1 cellular context compared by ENCODE assay signal in the genomic region with DNA sequence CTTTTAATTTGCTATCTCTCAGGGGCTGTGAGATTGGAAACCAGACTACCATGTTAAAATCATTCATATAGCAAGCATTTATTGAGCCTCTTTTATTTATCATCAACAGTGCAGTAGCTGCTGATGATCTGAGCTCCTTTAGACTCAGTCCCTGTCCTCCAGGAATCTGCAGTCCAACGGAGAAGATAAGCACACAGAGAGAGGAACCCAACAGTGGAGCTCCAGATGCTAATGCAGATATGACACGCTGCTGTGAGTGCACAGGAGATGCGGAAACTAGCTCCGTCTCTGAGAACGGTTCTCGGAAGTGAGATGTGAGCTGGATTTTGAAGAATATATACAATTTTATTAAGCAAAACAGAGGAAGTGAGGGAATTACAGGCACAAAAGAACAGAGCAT.
TF ChIP-seq lines count a peak whose summit lies in the region.

No MANE protein-coding gene starts in this region.

TF ChIP-seq in K562, 482 proteins besides CTCF, POLR2A, EP300 and RAD21 (continued from another document and continues in another):
- TF ChIP-seq CBX1 (IDR thresholded peaks at IDR 0.05; ENCODE audit: low read depth) (no peak), BCLAF1 (IDR thresholded peaks at IDR 0.05; ENCODE audit: borderline replicate concordance in 1 of 2, control insufficient read depth in 1 of 2, low read depth in 2 of 2, low read length in 1 of 2) (peak in 1 of 2 experiments; percentile 65; a peak in 1 of 4 replicates), PML (IDR thresholded peaks at IDR 0.05; ENCODE audit: low read length) (peak; percentile 97), PHF8 (IDR thresholded peaks at IDR 0.05; ENCODE audit: borderline replicate concordance, low read length) (no peak), ZBTB7A (IDR thresholded peaks at IDR 0.05; ENCODE audit: borderline replicate concordance, control insufficient read depth, low read depth, low read length) (no peak), PCBP2 (IDR thresholded peaks at IDR 0.05; ENCODE audit: low read depth, low read length, poor library complexity, severe bottlenecking) (no peak), ADNP (tag; IDR thresholded peaks at IDR 0.05) (0 out of 2 replicates have a peak, but pooled peaks have one; percentile 36), FOXA3 (CRISPR knock-in tag; conservative IDR thresholded peaks at IDR 0.05 in 1 of 2, IDR thresholded peaks at IDR 0.05 in 1 of 2) (no peak), ZNF263 (CRISPR knock-in tag; IDR thresholded peaks at IDR 0.05; ENCODE audit: borderline replicate concordance) (no peak), ZEB2 (IDR thresholded peaks at IDR 0.05) (peak; percentile 82), ZNF77 (CRISPR knock-in tag; IDR thresholded peaks at IDR 0.05) (no peak), CREB1 (IDR thresholded peaks at IDR 0.05) (peak; percentile 89), CREB1 (CRISPR knock-in tag; IDR thresholded peaks at IDR 0.05) (peak; percentile 60; the same call in 1 of the 2 replicates), RNF2 (IDR thresholded peaks at IDR 0.05) (peak; percentile 96), KAT2B (IDR thresholded peaks at IDR 0.05; ENCODE audit: low read depth, low read length) (no peak), ZNF121 (CRISPR knock-in tag; conservative IDR thresholded peaks at IDR 0.05) (no peak), TRIM28 (IDR thresholded peaks at IDR 0.05) (no peak), KDM5B (IDR thresholded peaks at IDR 0.05; ENCODE audit: insufficient replicate concordance, low read depth, low read length) (no peak), POLR3G (IDR thresholded peaks at IDR 0.05; ENCODE audit: extremely low read depth, insufficient read length, insufficient replicate concordance) (no peak), JUNB (CRISPR knock-in tag; conservative IDR thresholded peaks at IDR 0.05) (no peak), NR2C1 (IDR thresholded peaks at IDR 0.05) (no peak), NR2C1 (tag; IDR thresholded peaks at IDR 0.05) (no peak), ZNF212 (CRISPR knock-in tag; IDR thresholded peaks at IDR 0.05) (no peak), UBTF (IDR thresholded peaks at IDR 0.05; ENCODE audit: borderline replicate concordance in 1 of 2, low read depth in 2 of 2, low read length in 2 of 2) (no peak), ZNF239 (CRISPR knock-in tag; IDR thresholded peaks at IDR 0.05) (no peak), LCOR (CRISPR knock-in tag; IDR thresholded peaks at IDR 0.05) (no peak), ZNF778 (CRISPR knock-in tag; IDR thresholded peaks at IDR 0.05) (no peak), HDAC6 (IDR thresholded peaks at IDR 0.05; ENCODE audit: low read depth, low read length) (no peak), FUS (optimal IDR thresholded peaks at IDR 0.05; ENCODE audit: low read depth, low read length) (no peak), TOE1 (IDR thresholded peaks at IDR 0.05; ENCODE audit: borderline replicate concordance) (peak; percentile 33; the same call in 1 of the 2 replicates), TOE1 (CRISPR knock-in tag; IDR thresholded peaks at IDR 0.05; ENCODE audit: borderline replicate concordance, low read depth) (no peak), SAFB2 (IDR thresholded peaks at IDR 0.05; ENCODE audit: borderline replicate concordance, low read depth, low read length, severe bottlenecking) (no peak), RAD51 (IDR thresholded peaks at IDR 0.05; ENCODE audit: borderline replicate concordance, low read depth) (no peak), NONO (IDR thresholded peaks at IDR 0.05; ENCODE audit: low read depth in 2 of 2, low read length in 1 of 2) (peak in 1 of 2 experiments; percentile 12; a peak in 1 of 4 replicates), ZNF408 (CRISPR knock-in tag; IDR thresholded peaks at IDR 0.05; ENCODE audit: low read depth) (no peak), BRF1 (IDR thresholded peaks at IDR 0.05; ENCODE audit: borderline replicate concordance, extremely low read depth, insufficient read length) (no peak), RUNX1 (IDR thresholded peaks at IDR 0.05; ENCODE audit: low read depth) (no peak), NUFIP1 (IDR thresholded peaks at IDR 0.05; ENCODE audit: partially characterized antibody) (no peak), TSC22D4 (tag; IDR thresholded peaks at IDR 0.05) (no peak), SETDB1 (IDR thresholded peaks at IDR 0.05; ENCODE audit: low read length) (no peak), CCAR2 (IDR thresholded peaks at IDR 0.05; ENCODE audit: low read depth, low read length) (no peak), SPI1 (IDR thresholded peaks at IDR 0.05; ENCODE audit: borderline replicate concordance, low read depth, low read length) (peak; percentile 95), FOS (IDR thresholded peaks at IDR 0.05; ENCODE audit: extremely low read depth, insufficient read length) (no peak), ZNF184 (CRISPR knock-in tag; IDR thresholded peaks at IDR 0.05) (no peak), TAF7 (tag; IDR thresholded peaks at IDR 0.05) (no peak), DPF2 (IDR thresholded peaks at IDR 0.05) (peak; percentile 98), HDAC2 (IDR thresholded peaks at IDR 0.05) (peak; percentile 75), BRD4 (IDR thresholded peaks at IDR 0.05) (no peak), ZNF354B (CRISPR knock-in tag; IDR thresholded peaks at IDR 0.05) (no peak), ZNF507 (tag; conservative IDR thresholded peaks at IDR 0.05) (no peak), MTF1 (CRISPR knock-in tag; IDR thresholded peaks at IDR 0.05; ENCODE audit: borderline replicate concordance) (no peak), SIRT6 (IDR thresholded peaks at IDR 0.05; ENCODE audit: low read depth, low read length) (no peak)
- TF ChIP-seq, protein P1, sequence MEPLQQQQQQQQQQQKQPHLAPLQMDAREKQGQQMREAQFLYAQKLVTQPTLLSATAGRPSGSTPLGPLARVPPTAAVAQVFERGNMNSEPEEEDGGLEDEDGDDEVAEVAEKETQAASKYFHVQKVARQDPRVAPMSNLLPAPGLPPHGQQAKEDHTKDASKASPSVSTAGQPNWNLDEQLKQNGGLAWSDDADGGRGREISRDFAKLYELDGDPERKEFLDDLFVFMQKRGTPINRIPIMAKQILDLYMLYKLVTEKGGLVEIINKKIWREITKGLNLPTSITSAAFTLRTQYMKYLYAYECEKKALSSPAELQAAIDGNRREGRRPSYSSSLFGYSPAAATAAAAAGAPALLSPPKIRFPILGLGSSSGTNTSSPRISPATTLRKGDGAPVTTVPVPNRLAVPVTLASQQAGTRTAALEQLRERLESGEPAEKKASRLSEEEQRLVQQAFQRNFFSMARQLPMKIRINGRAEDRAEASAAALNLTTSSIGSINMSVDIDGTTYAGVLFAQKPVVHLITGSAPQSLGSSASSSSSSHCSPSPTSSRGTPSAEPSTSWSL (CRISPR knock-in tag; IDR thresholded peaks at IDR 0.05; ENCODE audit: borderline replicate concordance): no peak
- TF ChIP-seq, protein P2, sequence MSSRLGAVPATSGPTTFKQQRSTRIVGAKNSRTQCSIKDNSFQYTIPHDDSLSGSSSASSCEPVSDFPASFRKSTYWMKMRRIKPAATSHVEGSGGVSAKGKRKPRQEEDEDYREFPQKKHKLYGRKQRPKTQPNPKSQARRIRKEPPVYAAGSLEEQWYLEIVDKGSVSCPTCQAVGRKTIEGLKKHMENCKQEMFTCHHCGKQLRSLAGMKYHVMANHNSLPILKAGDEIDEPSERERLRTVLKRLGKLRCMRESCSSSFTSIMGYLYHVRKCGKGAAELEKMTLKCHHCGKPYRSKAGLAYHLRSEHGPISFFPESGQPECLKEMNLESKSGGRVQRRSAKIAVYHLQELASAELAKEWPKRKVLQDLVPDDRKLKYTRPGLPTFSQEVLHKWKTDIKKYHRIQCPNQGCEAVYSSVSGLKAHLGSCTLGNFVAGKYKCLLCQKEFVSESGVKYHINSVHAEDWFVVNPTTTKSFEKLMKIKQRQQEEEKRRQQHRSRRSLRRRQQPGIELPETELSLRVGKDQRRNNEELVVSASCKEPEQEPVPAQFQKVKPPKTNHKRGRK (tag; IDR thresholded peaks at IDR 0.05): no peak
- TF ChIP-seq, protein P3, sequence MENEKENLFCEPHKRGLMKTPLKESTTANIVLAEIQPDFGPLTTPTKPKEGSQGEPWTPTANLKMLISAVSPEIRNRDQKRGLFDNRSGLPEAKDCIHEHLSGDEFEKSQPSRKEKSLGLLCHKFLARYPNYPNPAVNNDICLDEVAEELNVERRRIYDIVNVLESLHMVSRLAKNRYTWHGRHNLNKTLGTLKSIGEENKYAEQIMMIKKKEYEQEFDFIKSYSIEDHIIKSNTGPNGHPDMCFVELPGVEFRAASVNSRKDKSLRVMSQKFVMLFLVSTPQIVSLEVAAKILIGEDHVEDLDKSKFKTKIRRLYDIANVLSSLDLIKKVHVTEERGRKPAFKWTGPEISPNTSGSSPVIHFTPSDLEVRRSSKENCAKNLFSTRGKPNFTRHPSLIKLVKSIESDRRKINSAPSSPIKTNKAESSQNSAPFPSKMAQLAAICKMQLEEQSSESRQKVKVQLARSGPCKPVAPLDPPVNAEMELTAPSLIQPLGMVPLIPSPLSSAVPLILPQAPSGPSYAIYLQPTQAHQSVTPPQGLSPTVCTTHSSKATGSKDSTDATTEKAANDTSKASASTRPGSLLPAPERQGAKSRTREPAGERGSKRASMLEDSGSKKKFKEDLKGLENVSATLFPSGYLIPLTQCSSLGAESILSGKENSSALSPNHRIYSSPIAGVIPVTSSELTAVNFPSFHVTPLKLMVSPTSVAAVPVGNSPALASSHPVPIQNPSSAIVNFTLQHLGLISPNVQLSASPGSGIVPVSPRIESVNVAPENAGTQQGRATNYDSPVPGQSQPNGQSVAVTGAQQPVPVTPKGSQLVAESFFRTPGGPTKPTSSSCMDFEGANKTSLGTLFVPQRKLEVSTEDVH (IDR thresholded peaks at IDR 0.05; ENCODE audit: low read depth, partially characterized antibody): peak; percentile 76
- TF ChIP-seq, protein P4, sequence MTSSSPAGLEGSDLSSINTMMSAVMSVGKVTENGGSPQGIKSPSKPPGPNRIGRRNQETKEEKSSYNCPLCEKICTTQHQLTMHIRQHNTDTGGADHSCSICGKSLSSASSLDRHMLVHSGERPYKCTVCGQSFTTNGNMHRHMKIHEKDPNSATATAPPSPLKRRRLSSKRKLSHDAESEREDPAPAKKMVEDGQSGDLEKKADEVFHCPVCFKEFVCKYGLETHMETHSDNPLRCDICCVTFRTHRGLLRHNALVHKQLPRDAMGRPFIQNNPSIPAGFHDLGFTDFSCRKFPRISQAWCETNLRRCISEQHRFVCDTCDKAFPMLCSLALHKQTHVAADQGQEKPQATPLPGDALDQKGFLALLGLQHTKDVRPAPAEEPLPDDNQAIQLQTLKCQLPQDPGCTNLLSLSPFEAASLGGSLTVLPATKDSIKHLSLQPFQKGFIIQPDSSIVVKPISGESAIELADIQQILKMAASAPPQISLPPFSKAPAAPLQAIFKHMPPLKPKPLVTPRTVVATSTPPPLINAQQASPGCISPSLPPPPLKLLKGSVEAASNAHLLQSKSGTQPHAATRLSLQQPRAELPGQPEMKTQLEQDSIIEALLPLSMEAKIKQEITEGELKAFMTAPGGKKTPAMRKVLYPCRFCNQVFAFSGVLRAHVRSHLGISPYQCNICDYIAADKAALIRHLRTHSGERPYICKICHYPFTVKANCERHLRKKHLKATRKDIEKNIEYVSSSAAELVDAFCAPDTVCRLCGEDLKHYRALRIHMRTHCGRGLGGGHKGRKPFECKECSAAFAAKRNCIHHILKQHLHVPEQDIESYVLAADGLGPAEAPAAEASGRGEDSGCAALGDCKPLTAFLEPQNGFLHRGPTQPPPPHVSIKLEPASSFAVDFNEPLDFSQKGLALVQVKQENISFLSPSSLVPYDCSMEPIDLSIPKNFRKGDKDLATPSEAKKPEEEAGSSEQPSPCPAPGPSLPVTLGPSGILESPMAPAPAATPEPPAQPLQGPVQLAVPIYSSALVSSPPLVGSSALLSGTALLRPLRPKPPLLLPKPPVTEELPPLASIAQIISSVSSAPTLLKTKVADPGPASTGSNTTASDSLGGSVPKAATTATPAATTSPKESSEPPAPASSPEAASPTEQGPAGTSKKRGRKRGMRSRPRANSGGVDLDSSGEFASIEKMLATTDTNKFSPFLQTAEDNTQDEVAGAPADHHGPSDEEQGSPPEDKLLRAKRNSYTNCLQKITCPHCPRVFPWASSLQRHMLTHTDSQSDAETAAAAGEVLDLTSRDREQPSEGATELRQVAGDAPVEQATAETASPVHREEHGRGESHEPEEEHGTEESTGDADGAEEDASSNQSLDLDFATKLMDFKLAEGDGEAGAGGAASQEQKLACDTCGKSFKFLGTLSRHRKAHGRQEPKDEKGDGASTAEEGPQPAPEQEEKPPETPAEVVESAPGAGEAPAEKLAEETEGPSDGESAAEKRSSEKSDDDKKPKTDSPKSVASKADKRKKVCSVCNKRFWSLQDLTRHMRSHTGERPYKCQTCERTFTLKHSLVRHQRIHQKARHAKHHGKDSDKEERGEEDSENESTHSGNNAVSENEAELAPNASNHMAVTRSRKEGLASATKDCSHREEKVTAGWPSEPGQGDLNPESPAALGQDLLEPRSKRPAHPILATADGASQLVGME (CRISPR knock-in tag; IDR thresholded peaks at IDR 0.05): no peak
